ENCODE assay signal across 9 cellular contexts in genomic region chr22:24466831-24467249, GRCh38. TPM values are rescaled to one million over a fixed set of nuclear protein-coding genes. Genes with fewer than 3 reads are reported as not detected.
A peak's percentile ranks its signal among the peaks of the same experiment; 100 is the strongest.
DNase-seq lines count a peak whose midpoint lies in the region; ATAC-seq, FAIRE-seq and TF ChIP-seq lines count a peak whose summit lies in the region.
"Had no signal": no experiment of that assay in that cellular context is flagged by ENCODE, and none has a peak within 500 bp of the region (broad histone marks: within the 10 kb centered on the region; RNA-seq: fewer than 3 reads in every experiment).

No MANE protein-coding gene starts in this region.

- no peak for TF ChIP-seq RAD21 in GM12878 (IDR thresholded peaks at IDR 0.05; ENCODE audit: insufficient read depth, low read depth, low read length)

- peak overlapping the region; percentile 54 for H2AFZ ChIP-seq in GM12878 (ENCODE audit: control insufficient read depth, low read depth, low read length)

- TF ChIP-seq POLR2A in GM12878 (IDR thresholded peaks at IDR 0.05; ENCODE audit: low read depth, low read length) = no peak

- H3K36me3 ChIP-seq in GM12878 (ENCODE audit: control insufficient read depth in 2 of 2, insufficient read depth in 2 of 2, low read length in 1 of 2) (no peaks in the 10 kb centered on the region), left lung (no peaks in the 10 kb centered on the region)
- H3K36me3 ChIP-seq: BE2C had no signal

- H3K4me1 ChIP-seq in GM12878 (ENCODE audit: control insufficient read depth, insufficient read depth, low read length) (peaks cover 7% of the 10 kb centered on the region), left lung (peaks cover 12 to 31% of the 10 kb centered on the region in 2 donors)
- H3K4me1 ChIP-seq: BE2C had no signal

- no peak for TF ChIP-seq EP300 in GM12878 (IDR thresholded peaks at IDR 0.05; ENCODE audit: borderline replicate concordance in 1 of 2, control insufficient read depth in 1 of 2, low read depth in 2 of 2, low read length in 2 of 2)

- RAD21 ChIA-PET in GM12878 (lab: Charles Lee; ENCODE audit: unreplicated experiment) = interaction anchor here (1.2 kb wide), 1 partner anchor 29 kb away, joined by 3 read pairs; no protein-coding TSS in a partner anchor

- DNase-seq in Right ventricle myocardium inferior (ENCODE audit: missing footprints) = no peak
- DNase-seq in cardiac septum (ENCODE audit: low spot score) = no peak
- DNase-seq in GM12878 (ENCODE audit: low read depth, low spot score) = no peak
- DNase-seq in left lung = no peak
- DNase-seq in urothelium cell line (ENCODE audit: low spot score) = peak; percentile 63
- no peak for DNase-seq in HuH-7 (ENCODE audit: low spot score)
- DNase-seq in NCI-H1417 treated with DMSO at 0.1 percent for 48 hours (lab: John Stamatoyannopoulos, UW) = no peak
- DNase-seq: BE2C had no signal

- SMC1A ChIA-PET in GM12878 (lab: Charles Lee; ENCODE audit: uncharacterized antibody, unreplicated experiment) = interaction anchor here (1.1 to 1.6 kb wide), 3 partner anchors 11 to 17 kb away, joined by 4 to 5 read pairs (median 4); no protein-coding TSS in a partner anchor

- CTCF ChIA-PET in GM12878 (lab: Yijun Ruan, JAX) = interaction anchor here (0.6 to 1.6 kb wide), 5 partner anchors 9 to 37 kb away, joined by 3 to 5 read pairs (median 3); no protein-coding TSS in a partner anchor

- H3K27me3 ChIP-seq in GM12878 (replicated peaks in 1 of 2; ENCODE audit: control insufficient read depth in 2 of 2, insufficient read depth in 2 of 2, low read length in 1 of 2) = no peaks in the 10 kb centered on the region
- no peaks in the 10 kb centered on the region for H3K27me3 ChIP-seq in left lung
- H3K27me3 ChIP-seq: BE2C had no signal

- no TSS peak for BruUV-seq in GM12878 (replicated peaks; lab: Mats Ljungman, UMichigan)

- no peak for TF ChIP-seq CTCF in GM12878 (IDR thresholded peaks at IDR 0.05 in 2 of 3, conservative IDR thresholded peaks at IDR 0.05 in 1 of 3; ENCODE audit: control insufficient read depth in 2 of 3, extremely low read depth in 1 of 3, insufficient read depth in 1 of 3, low read depth in 3 of 3, low read length in 3 of 3)
- TF ChIP-seq CTCF in left lung (IDR thresholded peaks at IDR 0.05) = no peak

- no peak for FAIRE-seq in GM12878 (lab: Jason Lieb, UNC)
- no peak for FAIRE-seq in urothelium cell line (lab: Jason Lieb, UNC)

- ATAC-seq in Right ventricle myocardium inferior (peak; percentile 20), GM12878 (no peak), left lung (peak; percentile 52), GM21515 (IDR thresholded peaks at IDR 0.05; ENCODE audit: unreplicated experiment) (no peak)

- in situ Hi-C loops in GM12878 (cut with MboI) = no loop called here

- no peaks in the 10 kb centered on the region for H3K79me2 ChIP-seq in GM12878 (ENCODE audit: control insufficient read depth, insufficient read depth, low read length)

- POLR2A ChIA-PET in GM12878 (lab: Charles Lee) = interaction anchor here (0.7 to 2.2 kb wide), 2 partner anchors 11 to 232 kb away, joined by 3 to 7 read pairs; no protein-coding TSS in a partner anchor

- H3K4me2 ChIP-seq in GM12878 (ENCODE audit: control insufficient read depth, insufficient read depth) = no peak overlapping the region; the same call in 1 of the 2 replicates

- no peaks in the 10 kb centered on the region for H3K9me3 ChIP-seq in GM12878 (replicated peaks; ENCODE audit: control insufficient read depth, insufficient read depth, low read length)
- no peaks in the 10 kb centered on the region for H3K9me3 ChIP-seq in left lung
- H3K9me3 ChIP-seq: BE2C had no signal

- H4K20me1 ChIP-seq in GM12878 (ENCODE audit: control insufficient read depth, insufficient read depth) = no peaks in the 10 kb centered on the region

- no peak overlapping the region for H3K27ac ChIP-seq in GM12878 (ENCODE audit: control insufficient read depth, insufficient read depth)
- H3K27ac ChIP-seq in left lung = peak overlapping the region; percentile 13 to 21

- intact Hi-C loops in Right ventricle myocardium inferior (cut with DNase I) (loop anchor here (5.0 kb wide), 1 partner anchor 35 kb away; no protein-coding TSS in a partner anchor), cardiac septum (cut with DNase I) (loop anchor here (5.0 kb wide), 1 partner anchor 35 kb away; no protein-coding TSS in a partner anchor), GM12878 (cut with micrococcal nuclease; ENCODE audit: unreplicated experiment) (no loop called here), left lung (cut with DNase I) (no loop called here)

- WGBS in GM12878 (ENCODE audit: insufficient coverage, insufficient replicate concordance, low lambda C conversion rate, missing lambda C conversion rate) = 56% methylated on average over 1 of the region's 1 CpG

- no peak overlapping the region for H3K4me3 ChIP-seq in GM12878
- H3K4me3 ChIP-seq in left lung = no peak overlapping the region

- no peak overlapping the region for H3K9ac ChIP-seq in GM12878 (ENCODE audit: control insufficient read depth, insufficient read depth, low read length)

TF ChIP-seq in GM12878, 131 proteins besides CTCF, POLR2A, EP300 and RAD21:
- no peak for TF ChIP-seq PAX8 (IDR thresholded peaks at IDR 0.05)
TF ChIP-seq in GM12878: peak in this region for 0.

RNA-seq across cellular contexts. Expression of gene UPB1, which starts 28.3 kb away (rescaled TPM):
- 1.3 TPM for total RNA-seq in Right ventricle myocardium inferior
- total RNA-seq in cardiac septum = 0.67 TPM
- 39.2 and 39.8 TPM in 2 replicates for total RNA-seq in GM12878 (2013; cell fraction: nucleolus; rRNA removed)
- 2.5 and 2.8 TPM in 2 replicates for total RNA-seq in GM12878 (2014; rRNA removed)
- total RNA-seq in GM12878 (2014; rRNA removed; fragmentation: Illumina TruSeq; extraction: Trizol) = 3.4 and 3.5 TPM in 2 replicates
- 3.3 and 3.9 TPM in 2 replicates for total RNA-seq in GM12878 (2021)
- polyA plus RNA-seq in GM12878 (2011; ENCODE audit: low read depth) = 1.8 TPM
- polyA plus RNA-seq in GM12878 (2011; rRNA removed) = 20.5 and 20.6 TPM in 2 replicates
- polyA plus RNA-seq in GM12878 (2011; cell fraction: cytosol; rRNA removed) = 12.1 and 14.3 TPM in 2 replicates
- 19.0 and 30.2 TPM in 2 replicates for polyA plus RNA-seq in GM12878 (2011; cell fraction: nucleus; rRNA removed)
- polyA plus RNA-seq in GM12878 (2012) = 1.8 and 3.0 TPM in 2 replicates
- polyA plus RNA-seq in GM12878 (2014; fragmentation: Illumina TruSeq; extraction: Trizol) = 2.6 and 2.8 TPM in 2 replicates
- polyA plus RNA-seq in GM12878 (2014; fragmentation: Nextera tagmentation; extraction: Ambion mirVana) = 1 to 10 TPM; 2.9 to 4.5 TPM
- 3.4 and 3.5 TPM in 2 replicates for polyA plus RNA-seq in GM12878 (2014; rRNA removed)
- 1 to 10 TPM in 1 of 2 experiments, under 1 TPM in 1; 0.89 to 1.2 TPM for polyA plus RNA-seq in GM12878 (2016; fragmentation: Nextera tagmentation; extraction: Ambion mirVana)
- 10.8 and 11.0 TPM in 2 replicates for polyA minus RNA-seq in GM12878 (2011; rRNA and poly(A)+ RNA removed)
- 3.3 and 3.6 TPM in 2 replicates for polyA minus RNA-seq in GM12878 (2011; cell fraction: cytosol; rRNA and poly(A)+ RNA removed)
- 6.9 and 8.1 TPM in 2 replicates for polyA minus RNA-seq in GM12878 (2011; cell fraction: nucleus; rRNA and poly(A)+ RNA removed)
- 1 to 10 TPM in 1 of 2 donors, under 1 TPM in 1; 0.50 to 2.2 TPM for total RNA-seq in left lung

RNA-seq across cellular contexts. Expression of gene ADORA2A, which starts 39.4 kb away (rescaled TPM):
- total RNA-seq in Right ventricle myocardium inferior = 4.3 TPM
- 5.3 TPM for total RNA-seq in cardiac septum
- total RNA-seq in GM12878 (2013; cell fraction: nucleolus; rRNA removed) = 55.4 and 60.9 TPM in 2 replicates
- 27.4 and 28.5 TPM in 2 replicates for total RNA-seq in GM12878 (2014; rRNA removed)
- 10.5 and 10.9 TPM in 2 replicates for total RNA-seq in GM12878 (2014; rRNA removed; fragmentation: Illumina TruSeq; extraction: Trizol)
- total RNA-seq in GM12878 (2021) = 22.9 and 23.6 TPM in 2 replicates
- polyA plus RNA-seq in GM12878 (2011; ENCODE audit: low read depth) = 9.5 TPM
- 16.2 and 31.2 TPM in 2 replicates for polyA plus RNA-seq in GM12878 (2011; rRNA removed)
- polyA plus RNA-seq in GM12878 (2011; cell fraction: cytosol; rRNA removed) = 49.3 and 77.4 TPM in 2 replicates
- 45.4 and 47.1 TPM in 2 replicates for polyA plus RNA-seq in GM12878 (2011; cell fraction: nucleus; rRNA removed)
- polyA plus RNA-seq in GM12878 (2012) = 22.8 and 28.8 TPM in 2 replicates
- polyA plus RNA-seq in GM12878 (2014; fragmentation: Illumina TruSeq; extraction: Trizol) = 4.6 and 15.9 TPM in 2 replicates
- 1 to 10 TPM in 1 of 2 experiments, under 1 TPM in 1; 0.69 to 1.6 TPM for polyA plus RNA-seq in GM12878 (2014; fragmentation: Nextera tagmentation; extraction: Ambion mirVana)
- 29.6 and 30.5 TPM in 2 replicates for polyA plus RNA-seq in GM12878 (2014; rRNA removed)
- polyA plus RNA-seq in GM12878 (2016; fragmentation: Nextera tagmentation; extraction: Ambion mirVana) = 10 to 100 TPM; 15.8 to 20.6 TPM
- 38.3 and 56.7 TPM in 2 replicates for polyA minus RNA-seq in GM12878 (2011; rRNA and poly(A)+ RNA removed)
- 11.3 and 12.3 TPM in 2 replicates for polyA minus RNA-seq in GM12878 (2011; cell fraction: cytosol; rRNA and poly(A)+ RNA removed)
- 15.4 and 23.7 TPM in 2 replicates for polyA minus RNA-seq in GM12878 (2011; cell fraction: nucleus; rRNA and poly(A)+ RNA removed)
- 10 to 100 TPM; 11.5 to 16.8 TPM for total RNA-seq in left lung

Comparison
In these comparisons a context has a peak if more than half of its experiments do, and no peak if none do; other contexts are left out.
1. ATAC-seq: peak in Right ventricle myocardium inferior (single experiment) and left lung (single experiment); none in GM12878 (single experiment) and GM21515 (single experiment).
2. intact Hi-C loops: an anchor here in Right ventricle myocardium inferior (5.0 kb wide) and cardiac septum (5.0 kb wide); none called in GM12878 and left lung.